Comparison of ENCODE assay signal across 31 cellular contexts in genomic region chr14:21694425-21694824, GRCh38.
"Had no signal": no experiment of that assay in that cellular context is flagged by ENCODE, and none has a peak within 500 bp of the region (broad histone marks: within the 10 kb centered on the region; RNA-seq: fewer than 3 reads in every experiment).

No MANE protein-coding gene starts in this region.

- H3K9me3 ChIP-seq: adrenal gland, body of pancreas had no signal

- ATAC-seq: activated CD8-positive, alpha-beta T cell treated with anti-CD3 and anti-CD28 coated beads for 36 hours; activated naive CD4-positive, alpha-beta T cell treated with anti-CD3 and anti-CD28 coated beads, Interleukin-2, amount 50 U/mL, for 72 hours; activated T-cell treated with anti-CD3 and anti-CD28 coated beads, Interleukin-2, amount 50 U/mL, for 4 hours; activated T-cell treated with anti-CD3 and anti-CD28 coated beads, Interleukin-2, amount 50 U/mL, for 72 hours; activated T-helper 17 cell treated with anti-CD3 and anti-CD28 coated beads, Interleukin-2, amount 50 U/mL, for 72 hours; body of pancreas had no signal

- DNase-seq: activated B cell treated with CpG ODN at 0.5 μM for 24 hours; activated CD4-positive, alpha-beta memory T cell treated with anti-CD3 and anti-CD28 coated beads for 36 hours; activated CD4-positive, alpha-beta T cell treated with anti-CD3 and anti-CD28 coated beads for 4 hours; activated CD4-positive, alpha-beta T cell treated with anti-CD3 and anti-CD28 coated beads, Interleukin-2, amount 10 ng/mL, durations not matched to agents 24 days and 14 days; activated CD4-positive, alpha-beta T cell treated with anti-CD3 and anti-CD28 coated beads, Interleukin-2, amount 50 U/mL, for 1 hour; activated CD4-positive, alpha-beta T cell treated with anti-CD3 and anti-CD28 coated beads, Interleukin-2, amount 50 U/mL, for 4 hours; activated CD4-positive, CD25-positive, alpha-beta regulatory T cell treated with anti-CD3 and anti-CD28 coated beads, Interleukin-2, amount 50 U/mL, for 72 hours; activated CD8-positive, alpha-beta memory T cell treated with anti-CD3 and anti-CD28 coated beads, Interleukin-2, amount 50 U/mL, for 4 hours; activated CD8-positive, alpha-beta T cell treated with anti-CD3 and anti-CD28 coated beads for 36 hours; activated effector memory CD4-positive, alpha-beta T cell treated with anti-CD3 and anti-CD28 coated beads, Interleukin-2, amount 50 U/mL, for 16 hours; activated gamma-delta T cell treated with Interleukin-2 at 50 U/mL for 16 hours; activated naive CD4-positive, alpha-beta T cell; activated naive CD4-positive, alpha-beta T cell treated with anti-CD3 and anti-CD28 coated beads for 36 hours; activated naive CD4-positive, alpha-beta T cell treated with anti-CD3 and anti-CD28 coated beads, Interleukin-2, amount 50 U/mL, for 16 hours; activated naive CD8-positive, alpha-beta T cell treated with anti-CD3 and anti-CD28 coated beads for 36 hours; activated T-cell treated with anti-CD3 and anti-CD28 coated beads for 4 hours; activated T-cell treated with anti-CD3 and anti-CD28 coated beads, Interleukin-2, amount 50 U/mL, for 1 hour; activated T-cell treated with anti-CD3 and anti-CD28 coated beads, Interleukin-2, amount 50 U/mL, for 4 hours; activated T-cell treated with anti-CD3 and anti-CD28 coated beads, Interleukin-2, amount 50 U/mL, for 72 hours; adrenal gland; amniotic stem cell; aorta; body of pancreas; brain microvascular endothelial cell; central memory CD4-positive, alpha-beta T cell; T-helper 2 cell; T-helper 9 cell had no signal

- H3K27ac ChIP-seq: adrenal gland, body of pancreas, brain microvascular endothelial cell, breast epithelium, VCaP had no signal

- H3K4me3 ChIP-seq: adrenal gland, body of pancreas, breast epithelium had no signal

- H3K4me1 ChIP-seq: adrenal gland, body of pancreas, breast epithelium had no signal

- H3K36me3 ChIP-seq: adrenal gland, brain microvascular endothelial cell, breast epithelium had no signal
